Comparison of ENCODE assay signal across 8 cellular contexts in the genomic region with DNA sequence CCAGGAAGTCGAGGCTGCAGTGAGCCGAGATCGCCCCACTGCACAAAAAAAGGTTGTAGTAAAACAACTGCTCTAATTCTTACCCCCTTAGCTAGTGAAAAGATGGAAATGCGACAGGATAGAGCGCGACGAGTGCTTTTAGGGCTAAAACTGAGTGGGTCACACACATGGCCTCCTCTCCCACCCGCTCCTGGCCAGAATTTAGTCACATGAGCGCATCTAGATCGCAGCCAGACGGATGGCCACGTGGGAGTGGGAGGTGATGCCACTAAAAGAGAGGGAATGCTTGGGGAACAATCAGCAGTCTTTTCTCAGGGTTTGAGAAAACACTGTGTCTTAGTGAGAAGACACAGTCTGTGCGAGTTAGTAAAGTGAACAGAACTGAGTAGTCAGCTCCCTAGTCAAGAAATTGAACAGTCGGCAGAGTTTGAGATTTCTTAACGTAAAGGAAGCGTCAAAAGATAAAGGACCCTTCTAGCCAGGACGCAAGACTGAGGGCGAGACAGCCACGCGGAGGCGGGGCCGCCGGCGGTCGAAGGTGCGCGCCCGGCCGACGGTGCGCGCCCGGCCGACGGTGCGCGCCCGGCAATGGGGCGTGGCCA. TPM values are rescaled to one million over a fixed set of nuclear protein-coding genes. Genes with fewer than 3 reads are reported as not detected.
DNase-seq lines count a peak whose midpoint lies in the region; ATAC-seq and TF ChIP-seq lines count a peak whose summit lies in the region.

No MANE protein-coding gene starts in this region.

- 14% methylated on average over 39 of the region's 39 CpGs for WGBS in thymus

- no peak for ATAC-seq in activated CD8-positive, alpha-beta T cell treated with anti-CD3 and anti-CD28 coated beads for 36 hours

- H3K4me3 ChIP-seq in thymus (ENCODE audit: low read length), result peak overlapping the region; percentile 90

- no peaks in the 10 kb centered on the region for H3K9me3 ChIP-seq in thymus (ENCODE audit: control insufficient read depth)

- H3K9me3 Mint-ChIP-seq in activated CD4-positive, alpha-beta T cell treated with anti-CD3 and anti-CD28 coated beads, Interleukin-2, amount 10 ng/mL, durations not matched to agents 24 days and 14 days, result no peaks in the 10 kb centered on the region
- no peaks in the 10 kb centered on the region for H3K9me3 Mint-ChIP-seq in activated CD8-positive, alpha-beta T cell treated with anti-CD3 and anti-CD28 coated beads for 36 hours

- H3K27ac Mint-ChIP-seq in activated CD4-positive, alpha-beta T cell treated with anti-CD3 and anti-CD28 coated beads, Interleukin-2, amount 10 ng/mL, durations not matched to agents 24 days and 14 days, result peak overlapping the region; percentile 39
- peak overlapping the region; percentile 97 for H3K27ac Mint-ChIP-seq in activated CD8-positive, alpha-beta T cell treated with anti-CD3 and anti-CD28 coated beads for 36 hours

- peaks cover 2% of the 10 kb centered on the region for H3K27me3 ChIP-seq in thymus (ENCODE audit: control insufficient read depth, insufficient read depth)

- no peak overlapping the region for H3K27ac ChIP-seq in thymus (ENCODE audit: low read depth)

- CTCF ChIA-PET in activated CD8-positive, alpha-beta T cell treated with anti-CD3 and anti-CD28 coated beads for 36 hours (lab: Charles Lee), result interaction anchor here (1.0 to 8.4 kb wide), 6 partner anchors 17 to 180 kb away, joined by 3 to 110 read pairs (median 7); a partner anchor contains a TSS

- peaks cover 8% of the 10 kb centered on the region for H3K4me1 ChIP-seq in thymus (ENCODE audit: control insufficient read depth, insufficient read depth, low read length)

- DNase-seq in activated CD4-positive, alpha-beta T cell treated with anti-CD3 and anti-CD28 coated beads, Interleukin-2, amount 10 ng/mL, durations not matched to agents 24 days and 14 days, result no peak
- DNase-seq in activated CD4-positive, alpha-beta T cell treated with anti-CD3 and anti-CD28 coated beads for 48 hours, result no peak
- no peak for DNase-seq in activated CD8-positive, alpha-beta T cell treated with anti-CD3 and anti-CD28 coated beads for 36 hours
- DNase-seq in iPS-NIHi11 (ENCODE audit: low spot score), result peak; percentile 97
- no peak for DNase-seq in SIG-M5 treated with dmso at 0.1 percent for 504 hours (lab: John Stamatoyannopoulos, UW; ENCODE audit: unreplicated experiment)
- no peak for DNase-seq in activated CD8-positive, alpha-beta memory T cell treated with anti-CD3 and anti-CD28 coated beads, Interleukin-2, amount 50 U/mL, for 48 hours
- DNase-seq in islet precursor cell, result no peak

- peaks cover 11% of the 10 kb centered on the region for H3K27me3 Mint-ChIP-seq in activated CD4-positive, alpha-beta T cell treated with anti-CD3 and anti-CD28 coated beads, Interleukin-2, amount 10 ng/mL, durations not matched to agents 24 days and 14 days
- H3K27me3 Mint-ChIP-seq in activated CD8-positive, alpha-beta T cell treated with anti-CD3 and anti-CD28 coated beads for 36 hours, result peaks cover 6% of the 10 kb centered on the region

- POLR2A ChIA-PET in activated CD8-positive, alpha-beta T cell treated with anti-CD3 and anti-CD28 coated beads for 36 hours (lab: Charles Lee), result interaction anchor here (0.6 to 1.1 kb wide), 4 partner anchors 21 to 127 kb away, joined by 3 to 4 read pairs (median 3); no protein-coding TSS in a partner anchor

- H3K36me3 Mint-ChIP-seq in activated CD4-positive, alpha-beta T cell treated with anti-CD3 and anti-CD28 coated beads, Interleukin-2, amount 10 ng/mL, durations not matched to agents 24 days and 14 days (ENCODE audit: low read depth), result peaks cover 15% of the 10 kb centered on the region
- no peaks in the 10 kb centered on the region for H3K36me3 Mint-ChIP-seq in activated CD8-positive, alpha-beta T cell treated with anti-CD3 and anti-CD28 coated beads for 36 hours (ENCODE audit: low read depth)

- intact Hi-C loops in activated CD4-positive, alpha-beta T cell treated with anti-CD3 and anti-CD28 coated beads, Interleukin-2, amount 10 ng/mL, durations not matched to agents 24 days and 14 days (cut with micrococcal nuclease), result loop anchor here (1.0 to 5.0 kb wide), 5 partner anchors 16 to 215 kb away; a partner anchor contains a TSS
- intact Hi-C loops in activated CD8-positive, alpha-beta T cell treated with anti-CD3 and anti-CD28 coated beads for 36 hours (cut with micrococcal nuclease), result loop anchor here (5.0 kb wide), 1 partner anchor 60 kb away; a partner anchor contains a TSS

- no peak for TF ChIP-seq CTCF in activated CD8-positive, alpha-beta T cell treated with anti-CD3 and anti-CD28 coated beads for 36 hours (IDR thresholded peaks at IDR 0.05)

- peaks cover 21% of the 10 kb centered on the region for H3K4me1 Mint-ChIP-seq in activated CD4-positive, alpha-beta T cell treated with anti-CD3 and anti-CD28 coated beads, Interleukin-2, amount 10 ng/mL, durations not matched to agents 24 days and 14 days
- peaks cover 22% of the 10 kb centered on the region for H3K4me1 Mint-ChIP-seq in activated CD8-positive, alpha-beta T cell treated with anti-CD3 and anti-CD28 coated beads for 36 hours (ENCODE audit: low read depth)

- H3K4me3 Mint-ChIP-seq in activated CD4-positive, alpha-beta T cell treated with anti-CD3 and anti-CD28 coated beads, Interleukin-2, amount 10 ng/mL, durations not matched to agents 24 days and 14 days, result peak overlapping the region; percentile 91
- peak overlapping the region; percentile 96 for H3K4me3 Mint-ChIP-seq in activated CD8-positive, alpha-beta T cell treated with anti-CD3 and anti-CD28 coated beads for 36 hours

- H3K36me3 ChIP-seq in thymus (ENCODE audit: control insufficient read depth, insufficient read depth), result peaks cover 6% of the 10 kb centered on the region

RNA-seq across cellular contexts. Expression of a gene that starts 0.7 kb away (rescaled TPM):
- total RNA-seq in activated CD4-positive, alpha-beta T cell treated with anti-CD3 and anti-CD28 coated beads, Interleukin-2, amount 10 ng/mL, durations not matched to agents 24 days and 14 days, result 15.2 and 15.8 TPM in 2 replicates
- 1 to 10 TPM; 7.1 to 7.4 TPM for total RNA-seq in activated CD8-positive, alpha-beta T cell treated with anti-CD3 and anti-CD28 coated beads for 36 hours
- 9.6 TPM for polyA plus RNA-seq in thymus

RNA-seq across cellular contexts. Expression of a gene that starts 23.3 kb away (rescaled TPM):
- total RNA-seq in activated CD4-positive, alpha-beta T cell treated with anti-CD3 and anti-CD28 coated beads, Interleukin-2, amount 10 ng/mL, durations not matched to agents 24 days and 14 days, result not detected in 2 replicates
- not detected for total RNA-seq in activated CD8-positive, alpha-beta T cell treated with anti-CD3 and anti-CD28 coated beads for 36 hours
- polyA plus RNA-seq in thymus, result 0.11 TPM

RNA-seq across cellular contexts. Expression of a gene that starts 57.9 kb away (rescaled TPM):
- 133 TPM in 2 replicates for total RNA-seq in activated CD4-positive, alpha-beta T cell treated with anti-CD3 and anti-CD28 coated beads, Interleukin-2, amount 10 ng/mL, durations not matched to agents 24 days and 14 days
- total RNA-seq in activated CD8-positive, alpha-beta T cell treated with anti-CD3 and anti-CD28 coated beads for 36 hours, result 10 to 100 TPM; 74.9 to 81.4 TPM
- 13.8 TPM for polyA plus RNA-seq in thymus
